ENCODE assay signal across 23 cellular contexts in the genomic region with DNA sequence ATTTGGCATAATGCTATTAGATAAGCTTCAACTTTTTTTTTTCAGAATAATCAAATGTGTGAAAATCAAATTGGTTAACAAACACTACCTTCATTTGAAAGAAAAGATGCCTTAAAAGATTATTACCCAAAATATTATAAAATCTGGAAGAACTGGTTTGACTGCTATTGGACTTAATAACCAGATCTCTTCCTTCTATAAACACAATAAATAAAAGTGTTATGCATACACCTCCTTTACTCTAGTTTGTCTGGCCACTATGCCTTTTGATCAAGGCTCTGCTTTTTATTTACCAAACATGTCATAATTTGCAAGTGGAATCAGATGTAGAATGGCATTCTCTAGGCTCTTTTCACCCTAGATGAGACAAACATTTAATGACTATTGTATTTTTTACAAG.
"Had no signal": no experiment of that assay in that cellular context is flagged by ENCODE, and none has a peak within 500 bp of the region (broad histone marks: within the 10 kb centered on the region; RNA-seq: fewer than 3 reads in every experiment).

No MANE protein-coding gene starts in this region.

- H3K4me1 Mint-ChIP-seq: activated CD4-positive, alpha-beta memory T cell treated with anti-CD3 and anti-CD28 coated beads, Interleukin-2, amount 10 ng/mL, durations not matched to agents 7 days and 5 days; activated CD4-positive, alpha-beta T cell treated with anti-CD3 and anti-CD28 coated beads, Interleukin-2, amount 10 ng/mL, durations not matched to agents 24 days and 14 days; activated naive CD4-positive, alpha-beta T cell treated with anti-CD3 and anti-CD28 coated beads, Interleukin-2, amount 10 ng/mL, durations not matched to agents 7 days and 5 days; immature natural killer cell; naive thymus-derived CD4-positive, alpha-beta T cell; stimulated activated memory B cell treated with anti-CD40 and anti-IgM and Interleukin-4, amounts not matched to agents 10 μg/mL and 1 μg/mL and 100 μg/mL, for 72 hours had no signal

- H3K27ac Mint-ChIP-seq: activated CD4-positive, alpha-beta memory T cell treated with anti-CD3 and anti-CD28 coated beads, Interleukin-2, amount 10 ng/mL, durations not matched to agents 7 days and 5 days; activated CD4-positive, alpha-beta T cell treated with anti-CD3 and anti-CD28 coated beads, Interleukin-2, amount 10 ng/mL, durations not matched to agents 24 days and 14 days; activated naive CD4-positive, alpha-beta T cell treated with anti-CD3 and anti-CD28 coated beads, Interleukin-2, amount 10 ng/mL, durations not matched to agents 7 days and 5 days; immature natural killer cell; naive thymus-derived CD4-positive, alpha-beta T cell; stimulated activated memory B cell treated with anti-CD40 and anti-IgM and Interleukin-4, amounts not matched to agents 10 μg/mL and 1 μg/mL and 100 μg/mL, for 72 hours had no signal

- H3K36me3 Mint-ChIP-seq: activated naive CD4-positive, alpha-beta T cell treated with anti-CD3 and anti-CD28 coated beads, Interleukin-2, amount 10 ng/mL, durations not matched to agents 7 days and 5 days; immature natural killer cell; naive thymus-derived CD4-positive, alpha-beta T cell; stimulated activated memory B cell treated with anti-CD40 and anti-IgM and Interleukin-4, amounts not matched to agents 10 μg/mL and 1 μg/mL and 100 μg/mL, for 72 hours had no signal

- H3K79me2 ChIP-seq: hepatocyte had no signal

- DNase-seq: activated CD4-positive, alpha-beta memory T cell treated with anti-CD3 and anti-CD28 coated beads, Interleukin-2, amount 10 ng/mL, durations not matched to agents 7 days and 5 days; activated CD4-positive, alpha-beta T cell treated with anti-CD3 and anti-CD28 coated beads, Interleukin-2, amount 10 ng/mL, durations not matched to agents 24 days and 14 days; activated effector memory CD4-positive, alpha-beta T cell treated with anti-CD3 and anti-CD28 coated beads, Interleukin-2, amount 50 U/mL, for 16 hours; activated naive CD4-positive, alpha-beta T cell treated with anti-CD3 and anti-CD28 coated beads, Interleukin-2, amount 10 ng/mL, durations not matched to agents 7 days and 5 days; activated T-cell treated with anti-CD3 and anti-CD28 coated beads for 4 hours; body of pancreas; cortex of kidney; effector CD4-positive, alpha-beta T cell; glutamatergic neuron; immature natural killer cell; lower lobe of right lung; naive thymus-derived CD4-positive, alpha-beta T cell; occipital lobe; small intestine; stimulated activated CD4-positive, alpha-beta T cell treated with anti-CD3 and anti-CD28 coated beads, Interleukin-15, amount 100 ng/mL, for 24 hours; stomach; transverse colon had no signal

- H3K4me3 ChIP-seq: body of pancreas, cardiac muscle cell, hepatocyte, lower lobe of right lung, stomach, suprapubic skin, transverse colon had no signal

- H3K4me3 Mint-ChIP-seq: activated CD4-positive, alpha-beta memory T cell treated with anti-CD3 and anti-CD28 coated beads, Interleukin-2, amount 10 ng/mL, durations not matched to agents 7 days and 5 days; activated CD4-positive, alpha-beta T cell treated with anti-CD3 and anti-CD28 coated beads, Interleukin-2, amount 10 ng/mL, durations not matched to agents 24 days and 14 days; activated naive CD4-positive, alpha-beta T cell treated with anti-CD3 and anti-CD28 coated beads, Interleukin-2, amount 10 ng/mL, durations not matched to agents 7 days and 5 days; immature natural killer cell; naive thymus-derived CD4-positive, alpha-beta T cell; neural crest cell; stimulated activated memory B cell treated with anti-CD40 and anti-IgM and Interleukin-4, amounts not matched to agents 10 μg/mL and 1 μg/mL and 100 μg/mL, for 72 hours had no signal

- H3K9me3 Mint-ChIP-seq: activated CD4-positive, alpha-beta T cell treated with anti-CD3 and anti-CD28 coated beads, Interleukin-2, amount 10 ng/mL, durations not matched to agents 24 days and 14 days; neural crest cell; stimulated activated memory B cell treated with anti-CD40 and anti-IgM and Interleukin-4, amounts not matched to agents 10 μg/mL and 1 μg/mL and 100 μg/mL, for 72 hours had no signal

- H3K9me3 ChIP-seq: body of pancreas, lower lobe of right lung, stomach, suprapubic skin, transverse colon had no signal

- FAIRE-seq: small intestine, urothelium cell line had no signal

- H3K4me1 ChIP-seq: body of pancreas, lower lobe of right lung, suprapubic skin, transverse colon had no signal

- H3K27me3 ChIP-seq: body of pancreas, cardiac muscle cell, hepatocyte, stomach, suprapubic skin, transverse colon had no signal

- H3K36me3 ChIP-seq: cardiac muscle cell, lower lobe of right lung, stomach, suprapubic skin, transverse colon had no signal

- H3K4me2 ChIP-seq: hepatocyte had no signal

- H3K27ac ChIP-seq: body of pancreas, cardiac muscle cell, hepatocyte, lower lobe of right lung, stomach, suprapubic skin, transverse colon had no signal

- H2AFZ ChIP-seq: hepatocyte had no signal

- H3K27me3 Mint-ChIP-seq: activated CD4-positive, alpha-beta memory T cell treated with anti-CD3 and anti-CD28 coated beads, Interleukin-2, amount 10 ng/mL, durations not matched to agents 7 days and 5 days; activated CD4-positive, alpha-beta T cell treated with anti-CD3 and anti-CD28 coated beads, Interleukin-2, amount 10 ng/mL, durations not matched to agents 24 days and 14 days; activated naive CD4-positive, alpha-beta T cell treated with anti-CD3 and anti-CD28 coated beads, Interleukin-2, amount 10 ng/mL, durations not matched to agents 7 days and 5 days; naive thymus-derived CD4-positive, alpha-beta T cell; stimulated activated memory B cell treated with anti-CD40 and anti-IgM and Interleukin-4, amounts not matched to agents 10 μg/mL and 1 μg/mL and 100 μg/mL, for 72 hours had no signal
